8 cellular contexts compared by ENCODE assay signal in genomic region chrX:110167952-110168451, GRCh38.
DNase-seq lines count a peak whose midpoint lies in the region; ATAC-seq, FAIRE-seq and TF ChIP-seq lines count a peak whose summit lies in the region.
"Had no signal": no experiment of that assay in that cellular context is flagged by ENCODE, and none has a peak within 500 bp of the region (broad histone marks: within the 10 kb centered on the region; RNA-seq: fewer than 3 reads in every experiment).

No MANE protein-coding gene starts in this region.

- peak overlapping the region; percentile 57 for H3K4me2 ChIP-seq in astrocyte (ENCODE audit: low read length)
- no peak overlapping the region for H3K4me2 ChIP-seq in HepG2 (ENCODE audit: low read depth, low read length)

- WGBS in HepG2 (ENCODE audit: low lambda C conversion rate): 100% methylated on average over 1 of the region's 9 CpGs

- TF ChIP-seq POLR2A in HepG2 (IDR thresholded peaks at IDR 0.05; ENCODE audit: insufficient read depth in 1 of 2, low read depth in 2 of 2, low read length in 2 of 2): no peak

- H3K79me2 ChIP-seq in astrocyte (ENCODE audit: insufficient read depth, low read length) (no peaks in the 10 kb centered on the region), HepG2 (ENCODE audit: insufficient read depth, low read length) (no peaks in the 10 kb centered on the region)

- no peaks in the 10 kb centered on the region for H3K27me3 Mint-ChIP-seq in astrocyte (ENCODE audit: low read depth, unreplicated experiment)
- no peaks in the 10 kb centered on the region for H3K27me3 Mint-ChIP-seq in stimulated activated naive CD8-positive, alpha-beta T cell treated with anti-CD3 and anti-CD28 coated beads, Interleukin-15, amount 100 ng/mL, for 72 hours
- H3K27me3 Mint-ChIP-seq: activated naive CD4-positive, alpha-beta T cell treated with anti-CD3 and anti-CD28 coated beads, Interleukin-2, amount 50 U/mL, for 24 hours had no signal

- H3K4me1 Mint-ChIP-seq in astrocyte (ENCODE audit: low read depth, unreplicated experiment): peaks cover 3% of the 10 kb centered on the region
- H3K4me1 Mint-ChIP-seq in stimulated activated naive CD8-positive, alpha-beta T cell treated with anti-CD3 and anti-CD28 coated beads, Interleukin-15, amount 100 ng/mL, for 72 hours: no peaks in the 10 kb centered on the region

- H2AFZ ChIP-seq in astrocyte (ENCODE audit: low read depth, low read length) (no peak overlapping the region), HepG2 (ENCODE audit: low read length) (no peak overlapping the region)

- peak; percentile 49 for FAIRE-seq in astrocyte (lab: Jason Lieb, UNC)
- no peak for FAIRE-seq in HepG2 (lab: Jason Lieb, UNC)

- in situ Hi-C loops in HepG2 (cut with HindIII; ENCODE audit: extremely low pct_ligation_motif_present, low pct_unique_long_range_greater_than_20kb): loop anchor here (25.0 kb wide), 1 partner anchor 669 kb away; no protein-coding TSS in a partner anchor

- intact Hi-C loops in HepG2 (cut with micrococcal nuclease; ENCODE audit: unreplicated experiment): no loop called here

- ATAC-seq in HepG2 (peak; percentile 67), GM19463 (IDR thresholded peaks at IDR 0.05; ENCODE audit: unreplicated experiment) (no peak)
- peak; percentile 55 for ATAC-seq in stimulated activated naive CD8-positive, alpha-beta T cell treated with anti-CD3 and anti-CD28 coated beads, Interleukin-15, amount 100 ng/mL, for 72 hours

- H3K27ac ChIP-seq in astrocyte (ENCODE audit: low read depth, low read length): peak overlapping the region; percentile 84
- H3K27ac ChIP-seq in HepG2 (ENCODE audit: extremely low read length, insufficient read depth, low read length): no peak overlapping the region

- peaks cover 3% of the 10 kb centered on the region for H3K9me3 Mint-ChIP-seq in astrocyte (ENCODE audit: unreplicated experiment)
- no peaks in the 10 kb centered on the region for H3K9me3 Mint-ChIP-seq in stimulated activated naive CD8-positive, alpha-beta T cell treated with anti-CD3 and anti-CD28 coated beads, Interleukin-15, amount 100 ng/mL, for 72 hours
- H3K9me3 Mint-ChIP-seq: activated naive CD4-positive, alpha-beta T cell treated with anti-CD3 and anti-CD28 coated beads, Interleukin-2, amount 50 U/mL, for 24 hours had no signal

- DNase-seq in GM20000 (ENCODE audit: low spot score): peak; percentile 16
- peak in 4 of 5 donors; percentile 27 to 35 (median 33) for DNase-seq in T-helper 1 cell
- peak; percentile 35 for DNase-seq in astrocyte (ENCODE audit: low read depth)
- DNase-seq in HepG2 (ENCODE audit: low spot score): no peak
- peak; percentile 28 to 40 for DNase-seq in stimulated activated naive CD8-positive, alpha-beta T cell treated with anti-CD3 and anti-CD28 coated beads, Interleukin-15, amount 100 ng/mL, for 72 hours
- no peak for DNase-seq in KG1 (lab: John Stamatoyannopoulos, UW)

- H3K4me1 ChIP-seq in astrocyte (ENCODE audit: insufficient read depth, low read length) (peaks cover 12% of the 10 kb centered on the region), HepG2 (ENCODE audit: insufficient read depth, low read length) (no peaks in the 10 kb centered on the region)

- POLR2A ChIA-PET in HepG2 (lab: Yijun Ruan, JAX): no interaction called here

- no peak overlapping the region for H3K4me3 Mint-ChIP-seq in astrocyte (ENCODE audit: unreplicated experiment)
- no peak overlapping the region for H3K4me3 Mint-ChIP-seq in stimulated activated naive CD8-positive, alpha-beta T cell treated with anti-CD3 and anti-CD28 coated beads, Interleukin-15, amount 100 ng/mL, for 72 hours
- H3K4me3 Mint-ChIP-seq: activated naive CD4-positive, alpha-beta T cell treated with anti-CD3 and anti-CD28 coated beads, Interleukin-2, amount 50 U/mL, for 24 hours had no signal

- H4K20me1 ChIP-seq in astrocyte (ENCODE audit: insufficient read depth, low read length) (no peaks in the 10 kb centered on the region), HepG2 (ENCODE audit: insufficient read depth, low read length) (no peaks in the 10 kb centered on the region)

- no peaks in the 10 kb centered on the region for H3K9me3 ChIP-seq in astrocyte (ENCODE audit: insufficient read depth, low read depth, low read length)
- H3K9me3 ChIP-seq in HepG2 (ENCODE audit: low read length): no peaks in the 10 kb centered on the region

- TF ChIP-seq CTCF in GM20000 (IDR thresholded peaks at IDR 0.05; ENCODE audit: extremely low read depth, missing control alignments) (peak; percentile 50), astrocyte (IDR thresholded peaks at IDR 0.05; ENCODE audit: insufficient read depth, low read depth, low read length) (peak; percentile 27), HepG2 (CRISPR knock-in tag; IDR thresholded peaks at IDR 0.05) (peak; percentile 75)

- TF ChIP-seq EP300 in HepG2 (IDR thresholded peaks at IDR 0.05; ENCODE audit: low read depth in 2 of 2, low read length in 2 of 2) (no peak), HepG2 (CRISPR knock-in tag; IDR thresholded peaks at IDR 0.05; ENCODE audit: borderline replicate concordance) (no peak)

- no peaks in the 10 kb centered on the region for H3K36me3 ChIP-seq in astrocyte (ENCODE audit: insufficient read depth, low read length)
- H3K36me3 ChIP-seq in HepG2 (replicated peaks in 1 of 2; ENCODE audit: control insufficient read depth in 1 of 2, insufficient read depth in 2 of 2, low read length in 2 of 2): no peaks in the 10 kb centered on the region

- no peaks in the 10 kb centered on the region for H3K27me3 ChIP-seq in astrocyte (ENCODE audit: insufficient read depth, low read length)
- no peaks in the 10 kb centered on the region for H3K27me3 ChIP-seq in HepG2 (ENCODE audit: control insufficient read depth in 1 of 2, insufficient read depth in 2 of 2, low read length in 2 of 2)

- no peak overlapping the region for H3K4me3 ChIP-seq in astrocyte (ENCODE audit: insufficient read depth, low read depth, low read length)
- H3K4me3 ChIP-seq in HepG2 (replicated peaks in 1 of 3; ENCODE audit: insufficient read depth in 1 of 3, low read depth in 2 of 3, low read length in 3 of 3): no peak overlapping the region

- TF ChIP-seq RAD21 in HepG2 (CRISPR knock-in tag; IDR thresholded peaks at IDR 0.05): no peak

- H3K36me3 Mint-ChIP-seq in astrocyte (ENCODE audit: low read depth, unreplicated experiment): peaks cover 3% of the 10 kb centered on the region

- no peak overlapping the region for H3K27ac Mint-ChIP-seq in astrocyte (ENCODE audit: unreplicated experiment)
- H3K27ac Mint-ChIP-seq in stimulated activated naive CD8-positive, alpha-beta T cell treated with anti-CD3 and anti-CD28 coated beads, Interleukin-15, amount 100 ng/mL, for 72 hours: no peak overlapping the region
- H3K27ac Mint-ChIP-seq: activated naive CD4-positive, alpha-beta T cell treated with anti-CD3 and anti-CD28 coated beads, Interleukin-2, amount 50 U/mL, for 24 hours had no signal

- H3K9ac ChIP-seq in astrocyte (ENCODE audit: low read length) (peak overlapping the region; percentile 61), HepG2 (ENCODE audit: insufficient read depth, low read depth, low read length) (no peak overlapping the region)

- BruUV-seq in HepG2 (replicated peaks; lab: Mats Ljungman, UMichigan): no TSS peak

- CTCF ChIA-PET in HepG2 (lab: Yijun Ruan, JAX; ENCODE audit: low intra/inter-chr PET ratio, low total read pairs): no interaction called here

TF ChIP-seq in HepG2, 621 proteins besides CTCF, POLR2A, EP300 and RAD21:
- peak; percentile 82 for TF ChIP-seq PATZ1 (CRISPR knock-in tag; IDR thresholded peaks at IDR 0.05)
- TF ChIP-seq KDM1A (CRISPR knock-in tag; IDR thresholded peaks at IDR 0.05): no peak

Comparison
In these comparisons a context has a peak if more than half of its experiments do, and no peak if none do; other contexts are left out.
1. DNase-seq: peak in GM20000 (single experiment), T-helper 1 cell (4 of 5), astrocyte (single experiment) and stimulated activated naive CD8-positive, alpha-beta T cell treated with anti-CD3 and anti-CD28 coated beads, Interleukin-15, amount 100 ng/mL, for 72 hours (2 of 2); none in HepG2 (single experiment) and KG1 (single experiment).
2. Peak in every context shown above with its lines, with median percentiles within 50 percentile points of each other: CTCF ChIP-seq.